In genomic region chr5:159539678-159540077, GRCh38 we compare ENCODE assay signal across 27 cellular contexts.
"Had no signal": no experiment of that assay in that cellular context is flagged by ENCODE, and none has a peak within 500 bp of the region (broad histone marks: within the 10 kb centered on the region; RNA-seq: fewer than 3 reads in every experiment).

No MANE protein-coding gene starts in this region.

- ATAC-seq: effector memory CD8-positive, alpha-beta T cell; foreskin keratinocyte; gastroesophageal sphincter; heart left ventricle; left colon; mucosa of descending colon; sciatic nerve; stimulated activated effector memory CD8-positive, alpha-beta T cell treated with anti-CD3 and anti-CD28 coated beads, Interleukin-12 subunit alpha, Interleukin-12 subunit beta, amount 100 ng/mL, for 72 hours had no signal

- H3K9me3 Mint-ChIP-seq: effector memory CD8-positive, alpha-beta T cell; mesothelial cell of epicardium; naive B cell; nephron; stimulated activated effector memory CD8-positive, alpha-beta T cell treated with anti-CD3 and anti-CD28 coated beads, Interleukin-12 subunit alpha, Interleukin-12 subunit beta, amount 100 ng/mL, for 72 hours; type B pancreatic cell had no signal

- DNase-seq: cortex of kidney; effector memory CD8-positive, alpha-beta T cell; foreskin keratinocyte; heart left ventricle; left colon; mesenchymal stem cell; mucosa of descending colon; naive B cell; nucleus accumbens; stimulated activated CD4-positive, alpha-beta T cell treated with anti-CD3 and anti-CD28 coated beads, Interleukin-12 subunit alpha, Interleukin-12 subunit beta, amount 100 ng/mL, for 4 hours; stimulated activated CD4-positive, alpha-beta T cell treated with anti-CD3 and anti-CD28 coated beads, Interleukin-1b, Interleukin-23, amount 100 ng/mL, for 48 hours; stimulated activated CD4-positive, alpha-beta T cell treated with anti-CD3 and anti-CD28 coated beads, Interleukin-4, amount 100 ng/mL, for 24 hours; stimulated activated naive CD4-positive, alpha-beta T cell treated with Interleukin-2 at 50 U/mL for 16 hours; stomach; thyroid gland had no signal

- H3K4me1 Mint-ChIP-seq: mesothelial cell of epicardium; naive B cell; nephron; stimulated activated effector memory CD8-positive, alpha-beta T cell treated with anti-CD3 and anti-CD28 coated beads, Interleukin-12 subunit alpha, Interleukin-12 subunit beta, amount 100 ng/mL, for 72 hours had no signal

- H3K4me3 Mint-ChIP-seq: effector memory CD8-positive, alpha-beta T cell; mesothelial cell of epicardium; naive B cell; nephron; stimulated activated effector memory CD8-positive, alpha-beta T cell treated with anti-CD3 and anti-CD28 coated beads, Interleukin-12 subunit alpha, Interleukin-12 subunit beta, amount 100 ng/mL, for 72 hours; type B pancreatic cell had no signal

- H3K36me3 ChIP-seq: esophagus muscularis mucosa, gastroesophageal sphincter, heart left ventricle, prostate gland, right atrium auricular region, stomach, thyroid gland had no signal

- H3K4me3 ChIP-seq: esophagus muscularis mucosa, gastroesophageal sphincter, heart left ventricle, hepatocyte, lung, mucosa of descending colon, prostate gland, right atrium auricular region, smooth muscle cell, stomach, thyroid gland had no signal

- H3K9me3 ChIP-seq: esophagus muscularis mucosa, gastroesophageal sphincter, heart left ventricle, mucosa of descending colon, prostate gland, right atrium auricular region, stomach, thyroid gland had no signal

- H3K27ac Mint-ChIP-seq: effector memory CD8-positive, alpha-beta T cell; mesothelial cell of epicardium; nephron; stimulated activated effector memory CD8-positive, alpha-beta T cell treated with anti-CD3 and anti-CD28 coated beads, Interleukin-12 subunit alpha, Interleukin-12 subunit beta, amount 100 ng/mL, for 72 hours; type B pancreatic cell had no signal

- H3K27me3 ChIP-seq: esophagus muscularis mucosa, heart left ventricle, hepatocyte, right atrium auricular region, stomach, thyroid gland had no signal

- H3K36me3 Mint-ChIP-seq: mesothelial cell of epicardium; naive B cell; stimulated activated effector memory CD8-positive, alpha-beta T cell treated with anti-CD3 and anti-CD28 coated beads, Interleukin-12 subunit alpha, Interleukin-12 subunit beta, amount 100 ng/mL, for 72 hours; type B pancreatic cell had no signal

- H3K4me1 ChIP-seq: esophagus muscularis mucosa, foreskin keratinocyte, gastroesophageal sphincter, prostate gland, stomach, thyroid gland had no signal

- H3K27me3 Mint-ChIP-seq: type B pancreatic cell had no signal
